1 cellular context compared by ENCODE assay signal in the genomic region with DNA sequence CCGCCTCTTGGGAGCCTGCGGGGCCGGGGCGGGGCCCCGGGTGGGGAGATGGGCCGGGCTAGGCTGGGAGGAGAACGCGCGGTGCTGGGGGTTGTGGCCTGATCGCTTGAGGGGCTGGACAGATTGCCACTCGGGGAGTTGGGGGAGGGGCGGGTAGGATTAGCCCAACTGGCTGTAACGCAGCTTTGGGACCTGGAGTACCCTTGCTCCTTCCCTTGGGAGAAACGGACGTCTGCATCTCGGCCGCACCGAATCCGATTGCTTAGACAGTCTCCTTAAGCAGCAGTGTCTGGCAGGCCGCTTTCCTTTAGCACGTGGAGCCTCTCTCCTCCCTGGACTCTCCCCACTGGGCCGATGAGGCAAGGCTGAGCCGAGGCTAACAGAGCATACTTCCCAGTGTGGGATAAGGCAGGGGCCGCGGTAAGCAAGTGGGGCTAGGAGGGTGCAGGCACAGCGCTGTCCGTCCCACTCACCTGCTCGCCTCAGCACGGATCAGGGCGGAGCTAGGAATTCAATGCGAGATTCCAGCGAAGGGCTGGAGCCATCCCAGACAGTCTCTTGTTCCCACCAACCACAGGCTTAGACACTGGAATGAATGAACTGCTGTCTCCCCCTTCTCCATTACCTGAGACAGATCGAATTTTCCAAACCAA.
TF ChIP-seq lines count a peak whose summit lies in the region.

No MANE protein-coding gene starts in this region.

TF ChIP-seq in K562, 482 proteins besides CTCF, POLR2A, EP300 and RAD21 (continues in another document):
- TF ChIP-seq HDAC1 (IDR thresholded peaks at IDR 0.05) (peak in 1 of 2 experiments; percentile 68; a peak in 2 of 4 replicates), ZBTB7A (IDR thresholded peaks at IDR 0.05; ENCODE audit: borderline replicate concordance, control insufficient read depth, low read depth, low read length) (peak; percentile 55; the same call in 1 of the 2 replicates), L3MBTL2 (IDR thresholded peaks at IDR 0.05) (peak; percentile 71), SAP30 (IDR thresholded peaks at IDR 0.05; ENCODE audit: borderline replicate concordance, insufficient read depth, low read depth, low read length, poor library complexity, severe bottlenecking) (peak; percentile 27), TBP (optimal IDR thresholded peaks at IDR 0.05; ENCODE audit: low read depth, low read length) (peak; percentile 11), POLR2AphosphoS5 (IDR thresholded peaks at IDR 0.05; ENCODE audit: control insufficient read depth, insufficient read depth, low read depth, low read length) (peak; percentile 2; the same call in 1 of the 2 replicates), JUNB (CRISPR knock-in tag; conservative IDR thresholded peaks at IDR 0.05) (no peak), CBX1 (IDR thresholded peaks at IDR 0.05; ENCODE audit: low read depth) (0 out of 2 replicates have a peak, but pooled peaks have one; percentile 3), TAF1 (IDR thresholded peaks at IDR 0.05; ENCODE audit: control insufficient read depth, extremely low read depth, insufficient read depth, low read length, severe bottlenecking) (no peak), MAZ (CRISPR knock-in tag; conservative IDR thresholded peaks at IDR 0.05 in 1 of 2, IDR thresholded peaks at IDR 0.05 in 1 of 2) (peak in 1 of 2 experiments; percentile 68; a peak in 2 of 4 replicates), ATF7 (IDR thresholded peaks at IDR 0.05) (no peak), BCOR (IDR thresholded peaks at IDR 0.05) (no peak), PHF8 (IDR thresholded peaks at IDR 0.05; ENCODE audit: borderline replicate concordance, low read length) (peak; percentile 17; the same call in 1 of the 2 replicates), SNRNP70 (optimal IDR thresholded peaks at IDR 0.05; ENCODE audit: low read depth, low read length) (no peak), NRF1 (conservative IDR thresholded peaks at IDR 0.05 in 1 of 2, IDR thresholded peaks at IDR 0.05 in 1 of 2) (peak in 1 of 2 experiments; percentile 35; a peak in 2 of 4 replicates), XRCC3 (IDR thresholded peaks at IDR 0.05) (no peak), EP400 (IDR thresholded peaks at IDR 0.05) (peak; percentile 60; the same call in 1 of the 2 replicates), HMG20A (CRISPR knock-in tag; conservative IDR thresholded peaks at IDR 0.05) (no peak), ELF1 (tag; IDR thresholded peaks at IDR 0.05) (no peak), RNF2 (IDR thresholded peaks at IDR 0.05) (no peak), ZFPM2 (CRISPR knock-in tag; IDR thresholded peaks at IDR 0.05) (no peak), ZC3H11A (IDR thresholded peaks at IDR 0.05; ENCODE audit: low read depth, low read length) (no peak), HMGN3 (IDR thresholded peaks at IDR 0.05; ENCODE audit: borderline replicate concordance, extremely low read depth, insufficient read length, low read depth, low read length) (peak; percentile 28), SRF (CRISPR knock-in tag; IDR thresholded peaks at IDR 0.05) (no peak; a peak in 1 of 4 replicates), KDM5B (IDR thresholded peaks at IDR 0.05; ENCODE audit: insufficient replicate concordance, low read depth, low read length) (peak; percentile 19), ZNF57 (CRISPR knock-in tag; IDR thresholded peaks at IDR 0.05) (no peak), BDP1 (IDR thresholded peaks at IDR 0.05; ENCODE audit: insufficient read depth, insufficient read length) (no peak)
- TF ChIP-seq, protein P1, sequence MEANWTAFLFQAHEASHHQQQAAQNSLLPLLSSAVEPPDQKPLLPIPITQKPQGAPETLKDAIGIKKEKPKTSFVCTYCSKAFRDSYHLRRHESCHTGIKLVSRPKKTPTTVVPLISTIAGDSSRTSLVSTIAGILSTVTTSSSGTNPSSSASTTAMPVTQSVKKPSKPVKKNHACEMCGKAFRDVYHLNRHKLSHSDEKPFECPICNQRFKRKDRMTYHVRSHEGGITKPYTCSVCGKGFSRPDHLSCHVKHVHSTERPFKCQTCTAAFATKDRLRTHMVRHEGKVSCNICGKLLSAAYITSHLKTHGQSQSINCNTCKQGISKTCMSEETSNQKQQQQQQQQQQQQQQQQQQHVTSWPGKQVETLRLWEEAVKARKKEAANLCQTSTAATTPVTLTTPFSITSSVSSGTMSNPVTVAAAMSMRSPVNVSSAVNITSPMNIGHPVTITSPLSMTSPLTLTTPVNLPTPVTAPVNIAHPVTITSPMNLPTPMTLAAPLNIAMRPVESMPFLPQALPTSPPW (CRISPR knock-in tag; IDR thresholded peaks at IDR 0.05), result peak; percentile 0; the same call in 1 of the 2 replicates
- TF ChIP-seq, protein P2, sequence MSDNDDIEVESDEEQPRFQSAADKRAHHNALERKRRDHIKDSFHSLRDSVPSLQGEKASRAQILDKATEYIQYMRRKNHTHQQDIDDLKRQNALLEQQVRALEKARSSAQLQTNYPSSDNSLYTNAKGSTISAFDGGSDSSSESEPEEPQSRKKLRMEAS (CRISPR knock-in tag; IDR thresholded peaks at IDR 0.05), result peak; percentile 66
- TF ChIP-seq, protein P3, sequence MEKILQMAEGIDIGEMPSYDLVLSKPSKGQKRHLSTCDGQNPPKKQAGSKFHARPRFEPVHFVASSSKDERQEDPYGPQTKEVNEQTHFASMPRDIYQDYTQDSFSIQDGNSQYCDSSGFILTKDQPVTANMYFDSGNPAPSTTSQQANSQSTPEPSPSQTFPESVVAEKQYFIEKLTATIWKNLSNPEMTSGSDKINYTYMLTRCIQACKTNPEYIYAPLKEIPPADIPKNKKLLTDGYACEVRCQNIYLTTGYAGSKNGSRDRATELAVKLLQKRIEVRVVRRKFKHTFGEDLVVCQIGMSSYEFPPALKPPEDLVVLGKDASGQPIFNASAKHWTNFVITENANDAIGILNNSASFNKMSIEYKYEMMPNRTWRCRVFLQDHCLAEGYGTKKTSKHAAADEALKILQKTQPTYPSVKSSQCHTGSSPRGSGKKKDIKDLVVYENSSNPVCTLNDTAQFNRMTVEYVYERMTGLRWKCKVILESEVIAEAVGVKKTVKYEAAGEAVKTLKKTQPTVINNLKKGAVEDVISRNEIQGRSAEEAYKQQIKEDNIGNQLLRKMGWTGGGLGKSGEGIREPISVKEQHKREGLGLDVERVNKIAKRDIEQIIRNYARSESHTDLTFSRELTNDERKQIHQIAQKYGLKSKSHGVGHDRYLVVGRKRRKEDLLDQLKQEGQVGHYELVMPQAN (IDR thresholded peaks at IDR 0.05; ENCODE audit: borderline replicate concordance), result peak; percentile 60; the same call in 1 of the 2 replicates
- TF ChIP-seq, protein P4, sequence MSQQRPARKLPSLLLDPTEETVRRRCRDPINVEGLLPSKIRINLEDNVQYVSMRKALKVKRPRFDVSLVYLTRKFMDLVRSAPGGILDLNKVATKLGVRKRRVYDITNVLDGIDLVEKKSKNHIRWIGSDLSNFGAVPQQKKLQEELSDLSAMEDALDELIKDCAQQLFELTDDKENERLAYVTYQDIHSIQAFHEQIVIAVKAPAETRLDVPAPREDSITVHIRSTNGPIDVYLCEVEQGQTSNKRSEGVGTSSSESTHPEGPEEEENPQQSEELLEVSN (IDR thresholded peaks at IDR 0.05; ENCODE audit: borderline replicate concordance in 1 of 2, extremely low read depth in 1 of 2, insufficient read depth in 1 of 2, insufficient read length in 1 of 2, low read depth in 1 of 2, low read length in 1 of 2, poor library complexity in 1 of 2, severe bottlenecking in 1 of 2), result peak; percentile 53 to 54
- TF ChIP-seq, protein P5, sequence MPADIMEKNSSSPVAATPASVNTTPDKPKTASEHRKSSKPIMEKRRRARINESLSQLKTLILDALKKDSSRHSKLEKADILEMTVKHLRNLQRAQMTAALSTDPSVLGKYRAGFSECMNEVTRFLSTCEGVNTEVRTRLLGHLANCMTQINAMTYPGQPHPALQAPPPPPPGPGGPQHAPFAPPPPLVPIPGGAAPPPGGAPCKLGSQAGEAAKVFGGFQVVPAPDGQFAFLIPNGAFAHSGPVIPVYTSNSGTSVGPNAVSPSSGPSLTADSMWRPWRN (IDR thresholded peaks at IDR 0.05; ENCODE audit: low read depth), result no peak
- TF ChIP-seq, protein P6, sequence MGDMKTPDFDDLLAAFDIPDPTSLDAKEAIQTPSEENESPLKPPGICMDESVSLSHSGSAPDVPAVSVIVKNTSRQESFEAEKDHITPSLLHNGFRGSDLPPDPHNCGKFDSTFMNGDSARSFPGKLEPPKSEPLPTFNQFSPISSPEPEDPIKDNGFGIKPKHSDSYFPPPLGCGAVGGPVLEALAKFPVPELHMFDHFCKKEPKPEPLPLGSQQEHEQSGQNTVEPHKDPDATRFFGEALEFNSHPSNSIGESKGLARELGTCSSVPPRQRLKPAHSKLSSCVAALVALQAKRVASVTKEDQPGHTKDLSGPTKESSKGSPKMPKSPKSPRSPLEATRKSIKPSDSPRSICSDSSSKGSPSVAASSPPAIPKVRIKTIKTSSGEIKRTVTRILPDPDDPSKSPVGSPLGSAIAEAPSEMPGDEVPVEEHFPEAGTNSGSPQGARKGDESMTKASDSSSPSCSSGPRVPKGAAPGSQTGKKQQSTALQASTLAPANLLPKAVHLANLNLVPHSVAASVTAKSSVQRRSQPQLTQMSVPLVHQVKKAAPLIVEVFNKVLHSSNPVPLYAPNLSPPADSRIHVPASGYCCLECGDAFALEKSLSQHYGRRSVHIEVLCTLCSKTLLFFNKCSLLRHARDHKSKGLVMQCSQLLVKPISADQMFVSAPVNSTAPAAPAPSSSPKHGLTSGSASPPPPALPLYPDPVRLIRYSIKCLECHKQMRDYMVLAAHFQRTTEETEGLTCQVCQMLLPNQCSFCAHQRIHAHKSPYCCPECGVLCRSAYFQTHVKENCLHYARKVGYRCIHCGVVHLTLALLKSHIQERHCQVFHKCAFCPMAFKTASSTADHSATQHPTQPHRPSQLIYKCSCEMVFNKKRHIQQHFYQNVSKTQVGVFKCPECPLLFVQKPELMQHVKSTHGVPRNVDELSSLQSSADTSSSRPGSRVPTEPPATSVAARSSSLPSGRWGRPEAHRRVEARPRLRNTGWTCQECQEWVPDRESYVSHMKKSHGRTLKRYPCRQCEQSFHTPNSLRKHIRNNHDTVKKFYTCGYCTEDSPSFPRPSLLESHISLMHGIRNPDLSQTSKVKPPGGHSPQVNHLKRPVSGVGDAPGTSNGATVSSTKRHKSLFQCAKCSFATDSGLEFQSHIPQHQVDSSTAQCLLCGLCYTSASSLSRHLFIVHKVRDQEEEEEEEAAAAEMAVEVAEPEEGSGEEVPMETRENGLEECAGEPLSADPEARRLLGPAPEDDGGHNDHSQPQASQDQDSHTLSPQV (IDR thresholded peaks at IDR 0.05), result peak; percentile 85
- TF ChIP-seq, protein P7, sequence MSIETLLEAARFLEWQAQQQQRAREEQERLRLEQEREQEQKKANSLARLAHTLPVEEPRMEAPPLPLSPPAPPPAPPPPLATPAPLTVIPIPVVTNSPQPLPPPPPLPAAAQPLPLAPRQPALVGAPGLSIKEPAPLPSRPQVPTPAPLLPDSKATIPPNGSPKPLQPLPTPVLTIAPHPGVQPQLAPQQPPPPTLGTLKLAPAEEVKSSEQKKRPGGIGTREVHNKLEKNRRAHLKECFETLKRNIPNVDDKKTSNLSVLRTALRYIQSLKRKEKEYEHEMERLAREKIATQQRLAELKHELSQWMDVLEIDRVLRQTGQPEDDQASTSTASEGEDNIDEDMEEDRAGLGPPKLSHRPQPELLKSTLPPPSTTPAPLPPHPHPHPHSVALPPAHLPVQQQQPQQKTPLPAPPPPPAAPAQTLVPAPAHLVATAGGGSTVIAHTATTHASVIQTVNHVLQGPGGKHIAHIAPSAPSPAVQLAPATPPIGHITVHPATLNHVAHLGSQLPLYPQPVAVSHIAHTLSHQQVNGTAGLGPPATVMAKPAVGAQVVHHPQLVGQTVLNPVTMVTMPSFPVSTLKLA (conservative IDR thresholded peaks at IDR 0.05), result peak; percentile 76
- TF ChIP-seq, protein P8, sequence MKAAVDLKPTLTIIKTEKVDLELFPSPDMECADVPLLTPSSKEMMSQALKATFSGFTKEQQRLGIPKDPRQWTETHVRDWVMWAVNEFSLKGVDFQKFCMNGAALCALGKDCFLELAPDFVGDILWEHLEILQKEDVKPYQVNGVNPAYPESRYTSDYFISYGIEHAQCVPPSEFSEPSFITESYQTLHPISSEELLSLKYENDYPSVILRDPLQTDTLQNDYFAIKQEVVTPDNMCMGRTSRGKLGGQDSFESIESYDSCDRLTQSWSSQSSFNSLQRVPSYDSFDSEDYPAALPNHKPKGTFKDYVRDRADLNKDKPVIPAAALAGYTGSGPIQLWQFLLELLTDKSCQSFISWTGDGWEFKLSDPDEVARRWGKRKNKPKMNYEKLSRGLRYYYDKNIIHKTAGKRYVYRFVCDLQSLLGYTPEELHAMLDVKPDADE (conservative IDR thresholded peaks at IDR 0.05; ENCODE audit: control insufficient read depth, low read depth, low read length), result no peak
- TF ChIP-seq, protein P9, sequence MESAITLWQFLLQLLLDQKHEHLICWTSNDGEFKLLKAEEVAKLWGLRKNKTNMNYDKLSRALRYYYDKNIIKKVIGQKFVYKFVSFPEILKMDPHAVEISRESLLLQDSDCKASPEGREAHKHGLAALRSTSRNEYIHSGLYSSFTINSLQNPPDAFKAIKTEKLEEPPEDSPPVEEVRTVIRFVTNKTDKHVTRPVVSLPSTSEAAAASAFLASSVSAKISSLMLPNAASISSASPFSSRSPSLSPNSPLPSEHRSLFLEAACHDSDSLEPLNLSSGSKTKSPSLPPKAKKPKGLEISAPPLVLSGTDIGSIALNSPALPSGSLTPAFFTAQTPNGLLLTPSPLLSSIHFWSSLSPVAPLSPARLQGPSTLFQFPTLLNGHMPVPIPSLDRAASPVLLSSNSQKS (CRISPR knock-in tag; IDR thresholded peaks at IDR 0.05), result no peak
